In genomic region chr17:77328823-77329740, GRCh38 we compare ENCODE assay signal across 14 cellular contexts.
DNase-seq lines count a peak whose midpoint lies in the region; ATAC-seq, FAIRE-seq and TF ChIP-seq lines count a peak whose summit lies in the region.
"Had no signal": no experiment of that assay in that cellular context is flagged by ENCODE, and none has a peak within 500 bp of the region (broad histone marks: within the 10 kb centered on the region; RNA-seq: fewer than 3 reads in every experiment).

No MANE protein-coding gene starts in this region.

- H3K9me3 ChIP-seq in HepG2 (ENCODE audit: low read length) = no peaks in the 10 kb centered on the region
- H3K9me3 ChIP-seq in suprapubic skin = no peaks in the 10 kb centered on the region
- H3K9me3 ChIP-seq in effector memory CD4-positive, alpha-beta T cell (ENCODE audit: control insufficient read depth, low read length) = no peaks in the 10 kb centered on the region
- H3K9me3 ChIP-seq: left ventricle myocardium inferior had no signal

- H3K36me3 ChIP-seq in HepG2 (replicated peaks in 1 of 2; ENCODE audit: control insufficient read depth in 1 of 2, insufficient read depth in 2 of 2, low read length in 2 of 2) (peaks cover 11 to 29% of the 10 kb centered on the region in 2 experiments; a peak in 4 of 5 replicates), suprapubic skin (no peaks in the 10 kb centered on the region)
- no peaks in the 10 kb centered on the region for H3K36me3 ChIP-seq in effector memory CD4-positive, alpha-beta T cell (ENCODE audit: control insufficient read depth, insufficient read depth, low read length)
- H3K36me3 ChIP-seq: left ventricle myocardium inferior had no signal

- TF ChIP-seq EP300 in HepG2 (IDR thresholded peaks at IDR 0.05; ENCODE audit: low read depth in 2 of 2, low read length in 2 of 2) (no peak), HepG2 (CRISPR knock-in tag; IDR thresholded peaks at IDR 0.05; ENCODE audit: borderline replicate concordance) (no peak), suprapubic skin (IDR thresholded peaks at IDR 0.05) (no peak)

- BruUV-seq in HepG2 (replicated peaks; lab: Mats Ljungman, UMichigan) = no TSS peak

- H3K4me3 ChIP-seq in HepG2 (replicated peaks in 1 of 3; ENCODE audit: insufficient read depth in 1 of 3, low read depth in 2 of 3, low read length in 3 of 3) = no peak overlapping the region
- no peak overlapping the region for H3K4me3 ChIP-seq in suprapubic skin
- no peak overlapping the region for H3K4me3 ChIP-seq in effector memory CD4-positive, alpha-beta T cell (ENCODE audit: insufficient read depth, low read depth, low read length, poor library complexity, severe bottlenecking)
- H3K4me3 ChIP-seq: left ventricle myocardium inferior had no signal

- H3K9ac ChIP-seq in HepG2 (ENCODE audit: insufficient read depth, low read depth, low read length) = no peak overlapping the region

- POLR2A ChIA-PET in HepG2 (lab: Yijun Ruan, JAX) = interaction anchor here (1.3 kb wide), 1 partner anchor 29 kb away, joined by 3 read pairs; no protein-coding TSS in a partner anchor

- TF ChIP-seq POLR2A in HepG2 (IDR thresholded peaks at IDR 0.05; ENCODE audit: insufficient read depth in 1 of 2, low read depth in 2 of 2, low read length in 2 of 2) (no peak), suprapubic skin (IDR thresholded peaks at IDR 0.05) (no peak), GM12892 (IDR thresholded peaks at IDR 0.05; ENCODE audit: low read depth, low read length) (no peak)

- intact Hi-C loops in HepG2 (cut with micrococcal nuclease; ENCODE audit: unreplicated experiment) = no loop called here

- ATAC-seq in HepG2 = no peak
- ATAC-seq in HG02571 (IDR thresholded peaks at IDR 0.05; ENCODE audit: unreplicated experiment) = no peak

- in situ Hi-C loops in HepG2 (cut with HindIII; ENCODE audit: extremely low pct_ligation_motif_present, low pct_unique_long_range_greater_than_20kb) = no loop called here

- H3K4me1 ChIP-seq in HepG2 (ENCODE audit: insufficient read depth, low read length) (peaks cover 72% of the 10 kb centered on the region), suprapubic skin (peaks cover 79% of the 10 kb centered on the region)
- H3K4me1 ChIP-seq in effector memory CD4-positive, alpha-beta T cell (ENCODE audit: control insufficient read depth, insufficient read depth, low read length, poor library complexity, severe bottlenecking) = peaks cover 53% of the 10 kb centered on the region

- peaks cover 75% of the 10 kb centered on the region; the same call in 1 of the 2 replicates for H4K20me1 ChIP-seq in HepG2 (ENCODE audit: insufficient read depth, low read length)

- no peaks in the 10 kb centered on the region for H3K27me3 ChIP-seq in HepG2 (ENCODE audit: control insufficient read depth in 1 of 2, insufficient read depth in 2 of 2, low read length in 2 of 2)
- H3K27me3 ChIP-seq in suprapubic skin = no peaks in the 10 kb centered on the region
- no peaks in the 10 kb centered on the region for H3K27me3 ChIP-seq in effector memory CD4-positive, alpha-beta T cell (replicated peaks; ENCODE audit: control insufficient read depth, insufficient read depth, low read length, poor library complexity, severe bottlenecking)

- H3K79me2 ChIP-seq in HepG2 (ENCODE audit: insufficient read depth, low read length) = peaks cover 92% of the 10 kb centered on the region

- no peak for TF ChIP-seq RAD21 in HepG2 (CRISPR knock-in tag; IDR thresholded peaks at IDR 0.05)

- no peak for FAIRE-seq in HepG2 (lab: Jason Lieb, UNC)
- no peak for FAIRE-seq in GM12892 (lab: Jason Lieb, UNC)
- FAIRE-seq: G401.6 had no signal

- H3K4me2 ChIP-seq in HepG2 (ENCODE audit: low read depth, low read length) = no peak overlapping the region

- no peak for TF ChIP-seq CTCF in VCaP (conservative IDR thresholded peaks at IDR 0.05)
- TF ChIP-seq CTCF in HepG2 (CRISPR knock-in tag; IDR thresholded peaks at IDR 0.05) = no peak
- no peak for TF ChIP-seq CTCF in suprapubic skin (IDR thresholded peaks at IDR 0.05)

- DNase-seq in activated T-cell treated with anti-CD3 and anti-CD28 coated beads, Interleukin-2, amount 50 U/mL, for 1 hour = peak; percentile 14
- DNase-seq in activated T-cell treated with anti-CD3 and anti-CD28 coated beads, Interleukin-2, amount 50 U/mL, for 48 hours = no peak
- DNase-seq in HepG2 (ENCODE audit: low spot score) (no peak), suprapubic skin (ENCODE audit: low spot score in 2 of 2) (peak; percentile 61 to 69), GM12892 (ENCODE audit: insufficient read length) (no peak)
- DNase-seq in effector memory CD4-positive, alpha-beta T cell = no peak
- DNase-seq: activated naive CD4-positive, alpha-beta T cell treated with Interleukin-2 at 50 U/mL for 16 hours; cortex of kidney; left ventricle myocardium inferior; NCI-H1092 treated with DMSO at 0.1 percent for 48 hours; stimulated activated CD4-positive, alpha-beta T cell treated with anti-CD3 and anti-CD28 coated beads, Interleukin-4, amount 100 ng/mL, for 24 hours had no signal

- H3K27ac ChIP-seq in VCaP (peak overlapping the region; percentile 36), HepG2 (ENCODE audit: extremely low read length, insufficient read depth, low read length) (no peak overlapping the region), suprapubic skin (no peak overlapping the region)
- no peak overlapping the region for H3K27ac ChIP-seq in effector memory CD4-positive, alpha-beta T cell (ENCODE audit: insufficient read depth, low read length, poor library complexity, severe bottlenecking)
- H3K27ac ChIP-seq: left ventricle myocardium inferior had no signal

- CTCF ChIA-PET in HepG2 (lab: Yijun Ruan, JAX; ENCODE audit: low intra/inter-chr PET ratio, low total read pairs) = no interaction called here

- H2AFZ ChIP-seq in HepG2 (ENCODE audit: low read length) = no peak overlapping the region

- 91% methylated on average over 14 of the region's 15 CpGs for WGBS in HepG2 (ENCODE audit: low lambda C conversion rate)
- 59% methylated on average over 8 of the region's 15 CpGs for WGBS in suprapubic skin

TF ChIP-seq in HepG2, 621 proteins besides CTCF, POLR2A, EP300 and RAD21:
- TF ChIP-seq ZNF660 (CRISPR knock-in tag; IDR thresholded peaks at IDR 0.05; ENCODE audit: borderline replicate concordance, low read depth) (no peak), ZNF766 (CRISPR knock-in tag; IDR thresholded peaks at IDR 0.05; ENCODE audit: borderline replicate concordance) (no peak), ZNF790 (CRISPR knock-in tag; IDR thresholded peaks at IDR 0.05; ENCODE audit: borderline replicate concordance) (no peak), FUBP1 (CRISPR knock-in tag; IDR thresholded peaks at IDR 0.05; ENCODE audit: borderline replicate concordance) (no peak), KDM4B (CRISPR knock-in tag; IDR thresholded peaks at IDR 0.05) (no peak), FOXA3 (CRISPR knock-in tag; IDR thresholded peaks at IDR 0.05) (no peak), ZNF558 (CRISPR knock-in tag; IDR thresholded peaks at IDR 0.05; ENCODE audit: borderline replicate concordance) (no peak), TEF (CRISPR knock-in tag; IDR thresholded peaks at IDR 0.05) (no peak), AGO2 (optimal IDR thresholded peaks at IDR 0.05; ENCODE audit: low read depth, low read length) (peak; percentile 60), MXD3 (CRISPR knock-in tag; IDR thresholded peaks at IDR 0.05) (no peak), HNRNPL (IDR thresholded peaks at IDR 0.05; ENCODE audit: low read depth, low read length) (0 out of 2 replicates have a peak, but pooled peaks have one; percentile 14), ZNF556 (CRISPR knock-in tag; IDR thresholded peaks at IDR 0.05; ENCODE audit: borderline replicate concordance) (no peak), ZBTB33 (CRISPR knock-in tag; IDR thresholded peaks at IDR 0.05) (no peak), EEA1 (CRISPR knock-in tag; IDR thresholded peaks at IDR 0.05; ENCODE audit: borderline replicate concordance) (no peak)

Comparison
In these comparisons a context has a peak if more than half of its experiments do, and no peak if none do; other contexts are left out.
1. DNase-seq: peak in activated T-cell treated with anti-CD3 and anti-CD28 coated beads, Interleukin-2, amount 50 U/mL, for 1 hour (single experiment) and suprapubic skin (2 of 2); none in activated T-cell treated with anti-CD3 and anti-CD28 coated beads, Interleukin-2, amount 50 U/mL, for 48 hours (0 of 2), HepG2 (single experiment), GM12892 (single experiment) and effector memory CD4-positive, alpha-beta T cell (0 of 3).